In genomic region chr10:36271631-36272340, GRCh38 we compare ENCODE assay signal across 15 cellular contexts.
DNase-seq lines count a peak whose midpoint lies in the region; ATAC-seq and TF ChIP-seq lines count a peak whose summit lies in the region.
"Had no signal": no experiment of that assay in that cellular context is flagged by ENCODE, and none has a peak within 500 bp of the region (broad histone marks: within the 10 kb centered on the region; RNA-seq: fewer than 3 reads in every experiment).

No MANE protein-coding gene starts in this region.

- no peaks in the 10 kb centered on the region for H3K4me1 ChIP-seq in breast epithelium
- H3K4me1 ChIP-seq in trophoblast cell (ENCODE audit: control insufficient read depth in 1 of 2, insufficient read depth in 2 of 2, low read length in 2 of 2) = peaks cover 0 to 2% of the 10 kb centered on the region in 2 experiments

- H2BK5ac ChIP-seq in trophoblast cell (ENCODE audit: low read depth, low read length, poor library complexity) = no peak overlapping the region

- H3K9me3 ChIP-seq in breast epithelium = peaks cover 0 to 4% of the 10 kb centered on the region in 2 donors
- H3K9me3 ChIP-seq in trophoblast cell (ENCODE audit: insufficient read depth, low read depth, low read length) = no peaks in the 10 kb centered on the region

- H2BK12ac ChIP-seq in trophoblast cell (ENCODE audit: low read length) = no peak overlapping the region

- H3K23ac ChIP-seq in trophoblast cell (ENCODE audit: low read length) = no peak overlapping the region

- H3K9me3 Mint-ChIP-seq in MCF 10A (ENCODE audit: unreplicated experiment) = peaks cover 14% of the 10 kb centered on the region

- H3K4ac ChIP-seq in trophoblast cell (ENCODE audit: low read depth, low read length) = no peak overlapping the region

- H3K4me3 ChIP-seq in breast epithelium (no peak overlapping the region), fibroblast of villous mesenchyme (ENCODE audit: low read depth, low read length) (no peak overlapping the region), trophoblast cell (ENCODE audit: low read depth, low read length) (no peak overlapping the region), H7 (ENCODE audit: insufficient read depth, low read depth, low read length) (no peak overlapping the region)

- H3K27ac Mint-ChIP-seq in MCF 10A (ENCODE audit: low read depth, unreplicated experiment) = peak overlapping the region; percentile 98
- H3K27ac Mint-ChIP-seq: CD14-positive monocyte; CD8-positive, alpha-beta T cell; HFFc6 had no signal

- intact Hi-C loops in MCF 10A (cut with micrococcal nuclease) = loop anchor here (5.0 kb wide), 1 partner anchor 629 kb away; the partner anchor contains the start of gene FZD8
- intact Hi-C loops in breast epithelium (cut with DNase I; ENCODE audit: low total_unique reads) = no loop called here

- no peaks in the 10 kb centered on the region for H3K27me3 ChIP-seq in breast epithelium
- H3K27me3 ChIP-seq in trophoblast cell (ENCODE audit: insufficient read depth, low read length) = no peaks in the 10 kb centered on the region
- H3K27me3 ChIP-seq in H7 (ENCODE audit: control insufficient read depth, insufficient read depth, low read length) = no peaks in the 10 kb centered on the region

- H3K4me2 ChIP-seq in trophoblast cell (ENCODE audit: low read length) = no peak overlapping the region

- H3K14ac ChIP-seq in trophoblast cell (ENCODE audit: low read length) = no peak overlapping the region

- H3K36me3 Mint-ChIP-seq in MCF 10A (ENCODE audit: insufficient read depth, unreplicated experiment) = no peaks in the 10 kb centered on the region
- H3K36me3 Mint-ChIP-seq: CD14-positive monocyte; CD8-positive, alpha-beta T cell had no signal

- no peaks in the 10 kb centered on the region for H3K36me3 ChIP-seq in breast epithelium
- H3K36me3 ChIP-seq in trophoblast cell (ENCODE audit: control insufficient read depth in 1 of 2, insufficient read depth in 2 of 2, low read length in 2 of 2) = no peaks in the 10 kb centered on the region
- H3K36me3 ChIP-seq in H7 (replicated peaks; ENCODE audit: control insufficient read depth, insufficient read depth, low read length) = no peaks in the 10 kb centered on the region

- no peak overlapping the region for H3K18ac ChIP-seq in trophoblast cell (ENCODE audit: low read length)

- no peak for ATAC-seq in GM21526 (IDR thresholded peaks at IDR 0.05; ENCODE audit: low FRiP score, unreplicated experiment)
- ATAC-seq: CD8-positive, alpha-beta T cell had no signal

- H3K4me1 Mint-ChIP-seq in MCF 10A (ENCODE audit: insufficient read depth, unreplicated experiment) = peaks cover 26% of the 10 kb centered on the region
- H3K4me1 Mint-ChIP-seq: CD14-positive monocyte had no signal

- H4K8ac ChIP-seq in trophoblast cell (ENCODE audit: low read depth, low read length) = no peak overlapping the region

- BruUV-seq in MCF 10A (replicated peaks; lab: Mats Ljungman, UMichigan) = TSS peak; percentile 72

- H2BK120ac ChIP-seq in trophoblast cell (ENCODE audit: insufficient read depth, low read length, poor library complexity) = peak overlapping the region; percentile 51

- CTCF ChIA-PET in MCF 10A (lab: Yijun Ruan, JAX) = interaction anchor here (0.6 kb wide), 1 partner anchor 639 kb away, joined by 3 read pairs; no protein-coding TSS in a partner anchor

- H4K91ac ChIP-seq in trophoblast cell (ENCODE audit: low read depth, low read length) = no peak overlapping the region

- POLR2A ChIA-PET in MCF 10A (lab: Yijun Ruan, JAX) = interaction anchor here (0.5 to 3.8 kb wide), 10 partner anchors 8 to 637 kb away, joined by 3 to 31 read pairs (median 3); no protein-coding TSS in a partner anchor

- peaks cover 2% of the 10 kb centered on the region for H3K79me1 ChIP-seq in trophoblast cell (ENCODE audit: low read length)

- H3K9ac ChIP-seq in trophoblast cell (ENCODE audit: low read length) = no peak overlapping the region

- no CpG with 5 or more reads among the region's 2 CpGs for WGBS in trophoblast cell (ENCODE audit: extremely low coverage, insufficient coverage, insufficient read length)

- no peak overlapping the region for H2AFZ ChIP-seq in trophoblast cell (ENCODE audit: insufficient read depth, low read length, poor library complexity)

- TF ChIP-seq CTCF in MCF 10A (IDR thresholded peaks at IDR 0.05; ENCODE audit: unreplicated experiment) = no peak
- no peak for TF ChIP-seq CTCF in breast epithelium (IDR thresholded peaks at IDR 0.05)
- TF ChIP-seq CTCF in fibroblast of villous mesenchyme (IDR thresholded peaks at IDR 0.05; ENCODE audit: insufficient read depth, low read depth, low read length) = no peak

- no peak overlapping the region for H2AK5ac ChIP-seq in trophoblast cell (ENCODE audit: low read length)

- DNase-seq in MCF 10A (ENCODE audit: unreplicated experiment) (peak; percentile 65), breast epithelium (ENCODE audit: low spot score in 2 of 2) (no peak), fibroblast of villous mesenchyme (ENCODE audit: low read depth) (peak; percentile 30), trophoblast cell (no peak), H7 (no peak), DMS79 (lab: John Stamatoyannopoulos, UW) (no peak)
- DNase-seq: CD8-positive, alpha-beta T cell; COR-L47; DMS153; GF-D8; HCEC 1CT; HFFc6 had no signal

- H3K79me2 ChIP-seq in trophoblast cell (ENCODE audit: control insufficient read depth, insufficient read depth, low read length, poor library complexity) = no peaks in the 10 kb centered on the region

- H3K27me3 Mint-ChIP-seq in MCF 10A (ENCODE audit: insufficient read depth, unreplicated experiment) = no peaks in the 10 kb centered on the region

- H3K4me3 Mint-ChIP-seq in MCF 10A (ENCODE audit: unreplicated experiment) = peak overlapping the region; percentile 32
- H3K4me3 Mint-ChIP-seq: CD14-positive monocyte; CD8-positive, alpha-beta T cell; HFFc6 had no signal

- no peak for TF ChIP-seq POLR2A in breast epithelium (IDR thresholded peaks at IDR 0.05)

- H4K12ac ChIP-seq in trophoblast cell (ENCODE audit: low read depth, low read length) = no peak overlapping the region

- no peak overlapping the region for H3K27ac ChIP-seq in breast epithelium
- H3K27ac ChIP-seq in trophoblast cell (ENCODE audit: low read depth, low read length) = no peak overlapping the region
- H3K27ac ChIP-seq: 22Rv1 had no signal

Comparison
In these comparisons a context has a peak if more than half of its experiments do, and no peak if none do; other contexts are left out.
1. DNase-seq: peak in MCF 10A (single experiment) and fibroblast of villous mesenchyme (single experiment); none in breast epithelium (0 of 2), trophoblast cell (0 of 2), H7 (single experiment) and DMS79 (single experiment).